ENCODE assay signal across 8 cellular contexts in the genomic region with DNA sequence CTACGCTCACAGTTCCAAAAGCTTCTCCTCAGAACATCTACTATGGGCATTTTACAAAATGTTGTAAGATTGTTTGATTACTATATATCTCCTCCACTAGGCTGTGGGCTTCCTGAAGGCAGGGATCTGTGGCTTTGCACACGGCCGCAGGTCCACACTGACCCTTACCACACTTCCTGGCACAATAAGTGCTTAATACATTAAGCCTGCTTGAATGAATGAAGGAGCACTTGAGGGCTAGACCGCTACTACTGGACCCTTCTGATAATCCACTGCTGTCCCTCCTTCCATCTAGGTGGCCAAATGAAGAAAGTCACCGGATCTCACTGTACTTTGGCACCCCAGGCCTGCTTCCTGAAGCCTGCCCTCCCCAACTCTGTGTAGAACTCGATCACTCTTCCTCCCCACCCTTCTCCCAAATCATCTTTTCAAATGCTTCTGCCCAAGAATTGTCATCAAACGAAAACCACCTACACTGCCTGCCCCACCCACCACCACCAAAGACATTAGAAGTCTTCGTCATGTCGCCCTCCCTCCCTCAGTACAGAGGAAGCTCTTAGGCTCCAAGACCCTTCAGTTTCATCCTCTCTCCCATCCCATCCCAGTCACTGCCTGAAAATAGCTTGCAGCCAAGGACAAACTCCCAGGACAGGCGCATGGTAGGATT. TPM values are rescaled to one million over a fixed set of nuclear protein-coding genes. Genes with fewer than 3 reads are reported as not detected.
A peak's percentile ranks its signal among the peaks of the same experiment; 100 is the strongest.
DNase-seq lines count a peak whose midpoint lies in the region; TF ChIP-seq lines count a peak whose summit lies in the region.

No MANE protein-coding gene starts in this region.

- H3K27me3 Mint-ChIP-seq in Calu3 (ENCODE audit: unreplicated experiment), result peaks cover 25% of the 10 kb centered on the region

- H3K27ac ChIP-seq in duodenal mucosa (ENCODE audit: low read depth, low read length) (no peak overlapping the region), rectal smooth muscle tissue (ENCODE audit: low read depth, low read length) (peak overlapping the region; percentile 38)

- peak; percentile 2 for TF ChIP-seq CTCF in Calu3 (IDR thresholded peaks at IDR 0.05; ENCODE audit: unreplicated experiment)

- no peak for DNase-seq in Calu3
- peak; percentile 3 for DNase-seq in RPMI7951 (ENCODE audit: low read depth)
- no peak for DNase-seq in NOMO-1 treated with DMSO at 0.1 percent for 48 hours (lab: John Stamatoyannopoulos, UW; ENCODE audit: unreplicated experiment)
- DNase-seq in KG1 (lab: John Stamatoyannopoulos, UW), result no peak
- no peak for DNase-seq in NCI-H1436 (lab: John Stamatoyannopoulos, UW)
- no peak for DNase-seq in medulla oblongata (ENCODE audit: extremely low spot score)

- BruUV-seq in Calu3 (replicated peaks; lab: Mats Ljungman, UMichigan), result no TSS peak

- H3K27ac Mint-ChIP-seq in Calu3 (ENCODE audit: unreplicated experiment), result peak overlapping the region; percentile 69

- H3K27me3 ChIP-seq in duodenal mucosa (ENCODE audit: control insufficient read depth in 1 of 2, insufficient read depth in 2 of 2, low read length in 2 of 2), result no peaks in the 10 kb centered on the region
- no peaks in the 10 kb centered on the region for H3K27me3 ChIP-seq in rectal smooth muscle tissue (ENCODE audit: control insufficient read depth, insufficient read depth, low read length)

- H3K36me3 ChIP-seq in duodenal mucosa (ENCODE audit: control insufficient read depth in 1 of 2, insufficient read depth in 2 of 2, low read length in 2 of 2) (peaks cover 9 to 27% of the 10 kb centered on the region in 2 donors), rectal smooth muscle tissue (ENCODE audit: control insufficient read depth, insufficient read depth, low read length) (peaks cover 16% of the 10 kb centered on the region)

- CTCF ChIA-PET in Calu3 (lab: Charles Lee), result interaction anchor here (0.6 kb wide), 1 partner anchor 105 kb away, joined by 3 read pairs; no protein-coding TSS in a partner anchor

- no peaks in the 10 kb centered on the region for H3K9me3 ChIP-seq in duodenal mucosa (ENCODE audit: control insufficient read depth in 1 of 2, low read length in 2 of 2)

- H3K9me3 Mint-ChIP-seq in Calu3 (ENCODE audit: low read depth, unreplicated experiment), result no peaks in the 10 kb centered on the region

- H3K9ac ChIP-seq in duodenal mucosa (ENCODE audit: low read depth in 1 of 2, low read length in 2 of 2) (peak overlapping the region; percentile 50 to 55), rectal smooth muscle tissue (ENCODE audit: low read length) (peak overlapping the region; percentile 59)

- H3K4me1 Mint-ChIP-seq in Calu3 (ENCODE audit: low read depth, unreplicated experiment), result peaks cover 14% of the 10 kb centered on the region

- H3K4me1 ChIP-seq in duodenal mucosa (ENCODE audit: control insufficient read depth in 1 of 2, insufficient read depth in 2 of 2, low read length in 2 of 2), result peaks cover 24 to 27% of the 10 kb centered on the region in 2 donors
- H3K4me1 ChIP-seq in rectal smooth muscle tissue (ENCODE audit: control insufficient read depth, insufficient read depth, low read length), result peaks cover 13% of the 10 kb centered on the region

- intact Hi-C loops in Calu3 (cut with micrococcal nuclease; ENCODE audit: unreplicated experiment), result no loop called here

- H3K36me3 Mint-ChIP-seq in Calu3 (ENCODE audit: insufficient read depth, unreplicated experiment), result peaks cover 15% of the 10 kb centered on the region

- peak overlapping the region; percentile 93 for H3K4me3 Mint-ChIP-seq in Calu3 (ENCODE audit: low read depth, unreplicated experiment)

- H3K4me3 ChIP-seq in duodenal mucosa (ENCODE audit: low read depth in 1 of 2, low read length in 2 of 2) (peak overlapping the region; percentile 31 to 58), rectal smooth muscle tissue (ENCODE audit: low read length) (peak overlapping the region; percentile 56)

RNA-seq across cellular contexts. Expression of a gene that starts 0.6 kb away (rescaled TPM):
- total RNA-seq in Calu3 (2022), result 10.8 and 11.0 TPM in 2 replicates
- 2.3 and 2.6 TPM in 2 replicates for total RNA-seq in RPMI7951 (2014; rRNA removed; shearing (Covaris generic))

RNA-seq across cellular contexts. Expression of a gene that starts 9.4 kb away (rescaled TPM):
- not detected in 2 replicates for total RNA-seq in Calu3 (2022)
- total RNA-seq in RPMI7951 (2014; rRNA removed; shearing (Covaris generic)), result not detected in 2 replicates

RNA-seq across cellular contexts. Expression of a gene that starts 43.0 kb away (rescaled TPM):
- total RNA-seq in Calu3 (2022), result 0.31 and 1.5 TPM in 2 replicates
- not detected in 2 replicates for total RNA-seq in RPMI7951 (2014; rRNA removed; shearing (Covaris generic))

RNA-seq across cellular contexts. Expression of a gene that starts 49.5 kb away (rescaled TPM):
- 0.24 and 0.28 TPM in 2 replicates for total RNA-seq in Calu3 (2022)
- 0.29 TPM in 1 of 2 replicates, not detected in the other for total RNA-seq in RPMI7951 (2014; rRNA removed; shearing (Covaris generic))
